In the genomic region with DNA sequence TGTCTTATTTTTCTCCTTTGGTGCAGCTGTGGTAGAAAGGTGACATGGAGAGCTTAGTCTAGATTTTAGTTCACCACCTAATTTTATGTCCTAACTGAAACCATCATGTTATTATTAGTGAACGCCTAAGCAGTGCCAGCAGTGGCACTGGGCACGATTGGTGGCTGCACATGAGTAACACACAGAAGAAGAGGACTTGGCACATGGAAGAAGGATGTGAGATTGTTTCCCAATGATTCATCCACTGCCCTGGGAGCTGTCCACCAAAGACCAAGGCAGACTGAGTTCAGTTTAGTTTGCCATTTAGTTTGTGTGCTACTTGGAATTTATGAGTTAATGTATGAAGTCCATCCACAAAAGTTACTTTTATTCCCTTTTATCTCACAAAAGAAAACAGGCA, we compare ENCODE assay signal across 12 cellular contexts.
DNase-seq lines count a peak whose midpoint lies in the region; ATAC-seq, FAIRE-seq and TF ChIP-seq lines count a peak whose summit lies in the region.
"Had no signal": no experiment of that assay in that cellular context is flagged by ENCODE, and none has a peak within 500 bp of the region (broad histone marks: within the 10 kb centered on the region; RNA-seq: fewer than 3 reads in every experiment).

No MANE protein-coding gene starts in this region.

- peaks cover 0 to 10% of the 10 kb centered on the region in 2 donors for H3K27me3 Mint-ChIP-seq in effector memory CD8-positive, alpha-beta T cell

- H3K4me3 Mint-ChIP-seq in effector memory CD8-positive, alpha-beta T cell: no peak overlapping the region
- H3K4me3 Mint-ChIP-seq: activated CD8-positive, alpha-beta T cell treated with anti-CD3 and anti-CD28 coated beads, Interleukin-2, amount 10 ng/mL, durations not matched to agents 7 days and 5 days; central memory CD8-positive, alpha-beta T cell had no signal

- no peaks in the 10 kb centered on the region for H3K9me3 ChIP-seq in lower lobe of right lung
- H3K9me3 ChIP-seq: BLaER1 had no signal

- no peaks in the 10 kb centered on the region for H3K9me3 Mint-ChIP-seq in effector memory CD8-positive, alpha-beta T cell
- H3K9me3 Mint-ChIP-seq: central memory CD8-positive, alpha-beta T cell had no signal

- H3K4me1 Mint-ChIP-seq in effector memory CD8-positive, alpha-beta T cell (ENCODE audit: low read depth in 2 of 2): no peaks in the 10 kb centered on the region
- H3K4me1 Mint-ChIP-seq: central memory CD8-positive, alpha-beta T cell had no signal

- TF ChIP-seq POLR2A in GM12892 (IDR thresholded peaks at IDR 0.05; ENCODE audit: low read depth, low read length): no peak

- H3K27me3 ChIP-seq in lower lobe of right lung (ENCODE audit: low read depth): no peaks in the 10 kb centered on the region
- H3K27me3 ChIP-seq: BLaER1 had no signal

- peaks cover 18% of the 10 kb centered on the region for H3K36me3 ChIP-seq in lower lobe of right lung
- H3K36me3 ChIP-seq: BLaER1 had no signal

- intact Hi-C loops in lower lobe of right lung (cut with DNase I): no loop called here

- peak; percentile 41 to 75 for ATAC-seq in lower lobe of right lung
- no peak for ATAC-seq in HG03135 (IDR thresholded peaks at IDR 0.05; ENCODE audit: unreplicated experiment)
- ATAC-seq in GM21381 (IDR thresholded peaks at IDR 0.05; ENCODE audit: unreplicated experiment): no peak
- no peak for ATAC-seq in effector memory CD8-positive, alpha-beta T cell (replicated peaks)
- ATAC-seq: activated CD8-positive, alpha-beta T cell treated with anti-CD3 and anti-CD28 coated beads, Interleukin-2, amount 10 ng/mL, durations not matched to agents 7 days and 5 days; Panc1 had no signal

- DNase-seq in AG08395 (ENCODE audit: low spot score) (peak; percentile 91), NCI-H460 (ENCODE audit: extremely low read depth, low read depth) (peak; percentile 67), epithelial cell of esophagus (ENCODE audit: low read depth) (peak; percentile 78), lower lobe of right lung (no peak), GM12892 (ENCODE audit: insufficient read length) (no peak)
- no peak for DNase-seq in effector memory CD8-positive, alpha-beta T cell
- DNase-seq: activated CD8-positive, alpha-beta T cell treated with anti-CD3 and anti-CD28 coated beads, Interleukin-2, amount 10 ng/mL, durations not matched to agents 7 days and 5 days had no signal

- H3K27ac Mint-ChIP-seq in effector memory CD8-positive, alpha-beta T cell: no peak overlapping the region
- H3K27ac Mint-ChIP-seq: activated CD8-positive, alpha-beta T cell treated with anti-CD3 and anti-CD28 coated beads, Interleukin-2, amount 10 ng/mL, durations not matched to agents 7 days and 5 days had no signal

- FAIRE-seq in GM12892 (lab: Jason Lieb, UNC): no peak

- TF ChIP-seq CTCF in epithelial cell of esophagus (IDR thresholded peaks at IDR 0.05; ENCODE audit: insufficient read depth, low read depth, low read length, missing control alignments): no peak
- no peak for TF ChIP-seq CTCF in lower lobe of right lung (IDR thresholded peaks at IDR 0.05)

- no peaks in the 10 kb centered on the region for H3K4me1 ChIP-seq in lower lobe of right lung
- H3K4me1 ChIP-seq: BLaER1 had no signal

- no peaks in the 10 kb centered on the region for H3K36me3 Mint-ChIP-seq in effector memory CD8-positive, alpha-beta T cell (ENCODE audit: insufficient read depth)

- no peak overlapping the region for H3K27ac ChIP-seq in lower lobe of right lung
- H3K27ac ChIP-seq: BLaER1 had no signal

- H3K4me3 ChIP-seq in epithelial cell of esophagus (ENCODE audit: low read length): no peak overlapping the region
- no peak overlapping the region for H3K4me3 ChIP-seq in lower lobe of right lung
- H3K4me3 ChIP-seq: BLaER1 had no signal

Comparison
In these comparisons a context has a peak if more than half of its experiments do, and no peak if none do; other contexts are left out.
1. DNase-seq: peak in AG08395 (single experiment), NCI-H460 (single experiment) and epithelial cell of esophagus (single experiment); none in lower lobe of right lung (single experiment), GM12892 (single experiment) and effector memory CD8-positive, alpha-beta T cell (0 of 3).
2. ATAC-seq: peak in lower lobe of right lung (2 of 2); none in HG03135 (single experiment), GM21381 (single experiment) and effector memory CD8-positive, alpha-beta T cell (single experiment).